ENCODE assay signal across 20 cellular contexts in the genomic region with DNA sequence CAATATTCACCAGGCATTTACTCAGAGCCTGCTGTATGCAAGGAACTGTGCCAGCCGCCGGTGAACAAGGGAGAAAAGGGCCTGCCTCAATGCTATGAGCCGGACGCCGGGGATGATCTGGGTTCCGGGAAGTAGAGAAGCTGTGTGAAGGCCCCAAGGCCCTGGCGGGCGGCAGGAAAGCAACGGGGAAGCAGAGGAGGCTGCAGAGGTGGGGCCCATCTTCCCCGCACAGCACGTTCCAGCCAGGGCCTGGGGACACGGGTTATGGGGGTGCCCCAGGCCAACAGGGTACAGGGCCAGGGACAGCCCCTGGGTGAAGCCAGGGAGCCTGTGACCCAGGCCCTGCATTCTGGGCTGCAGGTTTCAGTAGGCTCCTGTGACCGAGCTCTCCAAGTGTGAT.
DNase-seq lines count a peak whose midpoint lies in the region; ATAC-seq and TF ChIP-seq lines count a peak whose summit lies in the region.
"Had no signal": no experiment of that assay in that cellular context is flagged by ENCODE, and none has a peak within 500 bp of the region (broad histone marks: within the 10 kb centered on the region; RNA-seq: fewer than 3 reads in every experiment).

No MANE protein-coding gene starts in this region.

- H3K36me3 Mint-ChIP-seq in WTC11: no peaks in the 10 kb centered on the region
- H3K36me3 Mint-ChIP-seq in progenitor cell of endocrine pancreas (ENCODE audit: insufficient read depth): peaks cover 3% of the 10 kb centered on the region
- no peaks in the 10 kb centered on the region; the same call in 1 of the 2 replicates for H3K36me3 Mint-ChIP-seq in HFFc6 (ENCODE audit: low read depth)

- ATAC-seq in DND-41 (ENCODE audit: insufficient read depth, low read depth): no peak
- no peak for ATAC-seq in WTC11
- ATAC-seq in GM18517 (IDR thresholded peaks at IDR 0.05; ENCODE audit: unreplicated experiment): no peak
- no peak for ATAC-seq in HG03196 (IDR thresholded peaks at IDR 0.05; ENCODE audit: unreplicated experiment)
- ATAC-seq: CD8-positive, alpha-beta T cell; GM12878 had no signal

- H3K4me3 ChIP-seq in DND-41 (ENCODE audit: low read depth in 1 of 2, low read length in 2 of 2): no peak overlapping the region
- H3K4me3 ChIP-seq: BLaER1 treated with 17β-estradiol and CSF1 and Interleukin-3, amounts not matched to agents 10 nM and 100 nM; GM12878 had no signal

- no peaks in the 10 kb centered on the region for H3K9me3 ChIP-seq in DND-41 (ENCODE audit: insufficient read depth, low read length, severe bottlenecking)
- H3K9me3 ChIP-seq: BE2C; BLaER1 treated with 17β-estradiol and CSF1 and Interleukin-3, amounts not matched to agents 10 nM and 100 nM; Caco-2 had no signal

- no peaks in the 10 kb centered on the region for H3K4me1 ChIP-seq in DND-41 (ENCODE audit: insufficient read depth, low read length)
- H3K4me1 ChIP-seq: BE2C, Caco-2 had no signal

- no peak for TF ChIP-seq CTCF in DND-41 (IDR thresholded peaks at IDR 0.05; ENCODE audit: borderline replicate concordance, extremely low read depth, low read length, poor library complexity, severe bottlenecking)
- no peak for TF ChIP-seq CTCF in WTC11 (IDR thresholded peaks at IDR 0.05)
- no peak for TF ChIP-seq CTCF in progenitor cell of endocrine pancreas (IDR thresholded peaks at IDR 0.05; ENCODE audit: unreplicated experiment)
- no peak for TF ChIP-seq CTCF in HFFc6 (IDR thresholded peaks at IDR 0.05)

- peak overlapping the region; percentile 40; the same call in 1 of the 2 replicates for H3K27ac ChIP-seq in DND-41 (ENCODE audit: low read length)
- H3K27ac ChIP-seq: BLaER1 treated with 17β-estradiol and CSF1 and Interleukin-3, amounts not matched to agents 10 nM and 100 nM; C4-2B had no signal

- H3K4me2 ChIP-seq in DND-41 (ENCODE audit: insufficient read depth, low read length): no peak overlapping the region

- 0 out of 2 replicates have a peak overlapping the region, but pooled peaks have one; percentile 41 for H3K27ac Mint-ChIP-seq in WTC11
- peak overlapping the region; percentile 49 for H3K27ac Mint-ChIP-seq in progenitor cell of endocrine pancreas
- H3K27ac Mint-ChIP-seq in HFFc6: no peak overlapping the region
- H3K27ac Mint-ChIP-seq: CD4-positive, alpha-beta T cell; CD8-positive, alpha-beta T cell had no signal

- H4K20me1 ChIP-seq in DND-41 (ENCODE audit: insufficient read depth, low read length): peaks cover 20% of the 10 kb centered on the region

- H3K9me3 Mint-ChIP-seq in WTC11: no peaks in the 10 kb centered on the region
- no peaks in the 10 kb centered on the region for H3K9me3 Mint-ChIP-seq in progenitor cell of endocrine pancreas (ENCODE audit: low read depth)
- H3K9me3 Mint-ChIP-seq in HFFc6: no peaks in the 10 kb centered on the region
- H3K9me3 Mint-ChIP-seq: CD4-positive, alpha-beta T cell; CD8-positive, alpha-beta T cell had no signal

- H3K4me3 Mint-ChIP-seq in WTC11 (no peak overlapping the region), progenitor cell of endocrine pancreas (ENCODE audit: low read depth) (no peak overlapping the region), HFFc6 (no peak overlapping the region)
- H3K4me3 Mint-ChIP-seq: CD4-positive, alpha-beta T cell; CD8-positive, alpha-beta T cell had no signal

- no peak for DNase-seq in DND-41
- no peak for DNase-seq in WTC11 (ENCODE audit: low spot score)
- no peak for DNase-seq in progenitor cell of endocrine pancreas (ENCODE audit: low spot score, unreplicated experiment)
- no peak for DNase-seq in effector CD8-positive, alpha-beta T cell (lab: John Stamatoyannopoulos, UW)
- DNase-seq in HFFc6: no peak
- DNase-seq: 8988T; ACHN; BE2C; Caco-2; Calu3; CD4-positive, alpha-beta T cell; CD8-positive, alpha-beta T cell; DMS79 treated with DMSO at 0.1 percent for 48 hours; EL; GDM1 had no signal

- no peak overlapping the region for H3K9ac ChIP-seq in DND-41 (ENCODE audit: low read depth, low read length)
- H3K9ac ChIP-seq: BLaER1 treated with 17β-estradiol and CSF1 and Interleukin-3, amounts not matched to agents 10 nM and 100 nM had no signal

- POLR2A ChIA-PET in WTC11 (lab: Charles Lee): no interaction called here

- no peaks in the 10 kb centered on the region for H3K27me3 Mint-ChIP-seq in WTC11 (ENCODE audit: low read depth)
- H3K27me3 Mint-ChIP-seq in progenitor cell of endocrine pancreas: no peaks in the 10 kb centered on the region
- no peaks in the 10 kb centered on the region; the same call in 1 of the 2 replicates for H3K27me3 Mint-ChIP-seq in HFFc6 (ENCODE audit: insufficient read depth)
- H3K27me3 Mint-ChIP-seq: CD4-positive, alpha-beta T cell had no signal

- H3K36me3 ChIP-seq in DND-41 (ENCODE audit: insufficient read depth, low read length): peaks cover 30% of the 10 kb centered on the region
- H3K36me3 ChIP-seq: BE2C had no signal

- CTCF ChIA-PET in WTC11 (lab: Charles Lee): no interaction called here

- peaks cover 5% of the 10 kb centered on the region for H3K4me1 Mint-ChIP-seq in WTC11
- H3K4me1 Mint-ChIP-seq in progenitor cell of endocrine pancreas (ENCODE audit: low read depth): peaks cover 18% of the 10 kb centered on the region
- H3K4me1 Mint-ChIP-seq in HFFc6 (ENCODE audit: low read depth): no peaks in the 10 kb centered on the region

- H2AFZ ChIP-seq in DND-41 (ENCODE audit: low read depth, low read length): no peak overlapping the region

- H3K79me2 ChIP-seq in DND-41 (ENCODE audit: insufficient read depth, low read length): peaks cover 7% of the 10 kb centered on the region; the same call in 1 of the 2 replicates

- H3K27me3 ChIP-seq in DND-41 (ENCODE audit: insufficient read depth, low read length, poor library complexity): no peaks in the 10 kb centered on the region
- H3K27me3 ChIP-seq: BE2C had no signal

TF ChIP-seq in WTC11, 78 proteins besides CTCF, POLR2A, EP300 and RAD21 (continues in another document):
- no peak for TF ChIP-seq AR (CRISPR knock-in tag; IDR thresholded peaks at IDR 0.05)
- TF ChIP-seq ZNF423 (CRISPR knock-in tag; IDR thresholded peaks at IDR 0.05): no peak
- no peak for TF ChIP-seq GRHL2 (CRISPR knock-in tag; IDR thresholded peaks at IDR 0.05; ENCODE audit: insufficient replicate concordance, severe bottlenecking)
- no peak for TF ChIP-seq HMGXB4 (CRISPR knock-in tag; IDR thresholded peaks at IDR 0.05)
- TF ChIP-seq ZNF396 (CRISPR knock-in tag; IDR thresholded peaks at IDR 0.05; ENCODE audit: borderline replicate concordance): no peak
- TF ChIP-seq ZNF219 (CRISPR knock-in tag; IDR thresholded peaks at IDR 0.05; ENCODE audit: borderline replicate concordance): no peak
- no peak for TF ChIP-seq HMGA2 (CRISPR knock-in tag; IDR thresholded peaks at IDR 0.05)
- no peak for TF ChIP-seq TP53 (CRISPR knock-in tag; IDR thresholded peaks at IDR 0.05)
- TF ChIP-seq MXD4 (CRISPR knock-in tag; IDR thresholded peaks at IDR 0.05; ENCODE audit: borderline replicate concordance): no peak
- no peak for TF ChIP-seq ATF3 (CRISPR knock-in tag; conservative IDR thresholded peaks at IDR 0.05)
- TF ChIP-seq, protein P1, sequence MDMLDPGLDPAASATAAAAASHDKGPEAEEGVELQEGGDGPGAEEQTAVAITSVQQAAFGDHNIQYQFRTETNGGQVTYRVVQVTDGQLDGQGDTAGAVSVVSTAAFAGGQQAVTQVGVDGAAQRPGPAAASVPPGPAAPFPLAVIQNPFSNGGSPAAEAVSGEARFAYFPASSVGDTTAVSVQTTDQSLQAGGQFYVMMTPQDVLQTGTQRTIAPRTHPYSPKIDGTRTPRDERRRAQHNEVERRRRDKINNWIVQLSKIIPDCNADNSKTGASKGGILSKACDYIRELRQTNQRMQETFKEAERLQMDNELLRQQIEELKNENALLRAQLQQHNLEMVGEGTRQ (CRISPR knock-in tag; IDR thresholded peaks at IDR 0.05): no peak
- no peak for TF ChIP-seq KAT7 (CRISPR knock-in tag; IDR thresholded peaks at IDR 0.05; ENCODE audit: borderline replicate concordance)
